11 cellular contexts compared by ENCODE assay signal in the genomic region with DNA sequence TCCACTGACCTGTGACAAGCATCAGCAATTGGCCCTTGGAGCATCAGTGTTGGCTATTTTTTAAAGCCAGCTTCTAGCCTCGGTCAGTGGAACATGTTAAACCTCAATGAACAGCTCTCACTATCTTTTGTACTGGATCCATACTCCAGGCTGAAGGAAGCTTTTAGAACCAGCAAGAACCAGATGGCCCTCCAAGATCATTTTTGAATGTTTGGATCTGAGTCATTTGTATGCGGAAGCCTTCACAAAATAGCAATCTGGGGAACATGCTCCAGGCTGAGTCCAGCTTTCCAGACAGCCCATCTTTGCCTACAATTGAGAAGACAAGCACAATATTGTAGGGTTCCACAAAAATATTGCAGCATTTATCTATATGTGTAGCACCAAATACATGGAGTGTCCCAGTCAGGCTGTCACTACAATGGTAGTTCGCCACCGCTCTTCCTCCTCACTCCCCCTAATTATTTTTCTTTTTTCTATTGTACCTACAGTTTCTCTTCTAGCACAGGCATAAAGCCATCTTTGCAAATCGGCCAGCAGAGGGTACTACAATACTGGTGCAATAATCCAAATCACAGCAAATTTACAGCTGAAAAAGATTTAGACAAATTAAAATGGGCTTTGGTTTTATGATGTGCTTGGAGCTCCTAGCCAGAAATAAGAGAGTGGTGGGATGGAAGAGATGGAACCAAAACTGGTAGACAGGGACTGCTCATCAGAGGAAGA.
A peak's percentile ranks its signal among the peaks of the same experiment; 100 is the strongest.
DNase-seq lines count a peak whose midpoint lies in the region; FAIRE-seq and TF ChIP-seq lines count a peak whose summit lies in the region.
"Had no signal": no experiment of that assay in that cellular context is flagged by ENCODE, and none has a peak within 500 bp of the region (broad histone marks: within the 10 kb centered on the region; RNA-seq: fewer than 3 reads in every experiment).

No MANE protein-coding gene starts in this region.

- TF ChIP-seq POLR2A in NB4 (IDR thresholded peaks at IDR 0.05; ENCODE audit: extremely low read depth, insufficient read length), result no peak
- TF ChIP-seq POLR2A in GM12892 (IDR thresholded peaks at IDR 0.05; ENCODE audit: low read depth, low read length), result no peak

- H3K4me3 ChIP-seq in NB4 (ENCODE audit: low read depth, low read length) (no peak overlapping the region), epithelial cell of esophagus (ENCODE audit: low read length) (no peak overlapping the region)
- H3K4me3 ChIP-seq: gastroesophageal sphincter, Peyer's patch had no signal

- DNase-seq in AG09319 (ENCODE audit: extremely low read depth, low read depth) (no peak), NB4 (ENCODE audit: low read depth) (peak; percentile 25), epithelial cell of esophagus (ENCODE audit: low read depth) (peak; percentile 19), kidney tubule cell (ENCODE audit: low spot score) (peak; percentile 14), T-helper 2 cell (no peak), GM12892 (ENCODE audit: insufficient read length) (no peak), NCI-H2029 treated with DMSO at 0.1 percent for 48 hours (lab: John Stamatoyannopoulos, UW) (no peak)
- no peak for DNase-seq in activated naive CD4-positive, alpha-beta T cell treated with anti-CD3 and anti-CD28 coated beads, Interleukin-2, amount 50 U/mL, for 16 hours
- DNase-seq: NCI-H187, Peyer's patch had no signal

- no peak for FAIRE-seq in GM12892 (lab: Jason Lieb, UNC)

- TF ChIP-seq CTCF in AG09319 (IDR thresholded peaks at IDR 0.05; ENCODE audit: low read depth, low read length) (peak; percentile 35), NB4 (IDR thresholded peaks at IDR 0.05; ENCODE audit: low read depth, low read length) (no peak), epithelial cell of esophagus (IDR thresholded peaks at IDR 0.05; ENCODE audit: insufficient read depth, low read depth, low read length, missing control alignments) (peak; percentile 19)

Comparison
In these comparisons a context has a peak if more than half of its experiments do, and no peak if none do; other contexts are left out.
1. DNase-seq: peak in NB4 (single experiment), epithelial cell of esophagus (single experiment) and kidney tubule cell (single experiment); none in AG09319 (single experiment), T-helper 2 cell (0 of 5), GM12892 (single experiment), activated naive CD4-positive, alpha-beta T cell treated with anti-CD3 and anti-CD28 coated beads, Interleukin-2, amount 50 U/mL, for 16 hours (single experiment) and NCI-H2029 treated with DMSO at 0.1 percent for 48 hours (single experiment).